Comparison of ENCODE assay signal across 8 cellular contexts in the genomic region with DNA sequence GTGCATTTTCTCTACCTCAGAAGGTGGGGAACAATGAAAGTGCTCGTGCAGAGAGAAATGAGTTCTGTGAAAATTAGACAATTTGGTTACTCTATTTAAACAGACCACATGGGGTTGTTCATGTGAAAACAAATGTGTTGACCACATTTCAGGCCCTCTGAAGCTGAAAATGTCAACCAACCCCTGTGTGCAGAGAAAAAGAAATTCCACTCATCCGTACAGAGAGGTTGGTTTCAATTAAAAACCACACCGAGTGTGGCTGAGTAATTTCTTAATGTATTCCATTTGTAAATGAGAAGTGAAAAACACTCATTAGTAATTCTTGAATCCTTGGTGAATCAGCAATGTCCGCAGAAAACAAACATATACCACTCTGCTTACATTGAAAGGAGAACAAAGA. TPM values are rescaled to one million over a fixed set of nuclear protein-coding genes. Genes with fewer than 3 reads are reported as not detected.
DNase-seq lines count a peak whose midpoint lies in the region; ATAC-seq and TF ChIP-seq lines count a peak whose summit lies in the region.
"Had no signal": no experiment of that assay in that cellular context is flagged by ENCODE, and none has a peak within 500 bp of the region (broad histone marks: within the 10 kb centered on the region; RNA-seq: fewer than 3 reads in every experiment).

No MANE protein-coding gene starts in this region.

- ATAC-seq in GM18861 (IDR thresholded peaks at IDR 0.05; ENCODE audit: unreplicated experiment) (peak; percentile 85), GM21723 (IDR thresholded peaks at IDR 0.05; ENCODE audit: unreplicated experiment) (peak; percentile 87), HG03558 (IDR thresholded peaks at IDR 0.05; ENCODE audit: extremely low read depth, unreplicated experiment) (peak; percentile 78)

- H3K4me1 ChIP-seq in Peyer's patch = peaks cover 0 to 7% (median 0%) of the 10 kb centered on the region in 4 donors

- in situ Hi-C loops in KBM-7 (cut with MboI; ENCODE audit: low pct_unique_long_range_greater_than_20kb, low sequenced_read_pairs) = no loop called here

- no peak for TF ChIP-seq POLR2A in Peyer's patch (IDR thresholded peaks at IDR 0.05)

- no peak overlapping the region for H3K4me3 ChIP-seq in Peyer's patch
- H3K4me3 ChIP-seq: SK-N-MC had no signal

- DNase-seq in fibroblast of peridontal ligament (ENCODE audit: extremely low read depth) (peak; percentile 36), Peyer's patch (no peak), NCI-H1436 treated with DMSO at 0.1 percent for 48 hours (lab: John Stamatoyannopoulos, UW) (no peak), KBM-7 (no peak)

- H3K27ac ChIP-seq in Peyer's patch = no peak overlapping the region
- H3K27ac ChIP-seq: SK-N-MC had no signal

- no peaks in the 10 kb centered on the region for H3K9me3 ChIP-seq in Peyer's patch

- no peak for TF ChIP-seq CTCF in Peyer's patch (IDR thresholded peaks at IDR 0.05)

- H3K27me3 ChIP-seq in Peyer's patch = no peaks in the 10 kb centered on the region

- no peaks in the 10 kb centered on the region for H3K36me3 ChIP-seq in Peyer's patch

RNA-seq across cellular contexts. Expression of a gene that starts 46.9 kb away (rescaled TPM):
- total RNA-seq in Peyer's patch = under 1 TPM in 3 of 4 donors, not detected in 1; 0.18 to 0.40 (median 0.38) TPM
